ENCODE assay signal across 28 cellular contexts in genomic region chr16:65421596-65421995, GRCh38.
"Had no signal": no experiment of that assay in that cellular context is flagged by ENCODE, and none has a peak within 500 bp of the region (broad histone marks: within the 10 kb centered on the region; RNA-seq: fewer than 3 reads in every experiment).

No MANE protein-coding gene starts in this region.

- H3K79me2 ChIP-seq: parathyroid adenoma had no signal

- H3K9me3 ChIP-seq: ovary, psoas muscle, thyroid gland, transverse colon, upper lobe of right lung, uterus had no signal

- DNase-seq: naive thymus-derived CD4-positive, alpha-beta T cell; natural killer cell; occipital lobe; ovary; posterior cingulate gyrus; psoas muscle; right cardiac atrium; right lobe of liver; sigmoid colon; spleen; stimulated activated CD4-positive, alpha-beta T cell treated with anti-CD3 and anti-CD28 coated beads, Interleukin-12 subunit alpha, Interleukin-12 subunit beta, amount 100 ng/mL, for 4 hours; stimulated activated CD4-positive, alpha-beta T cell treated with anti-CD3 and anti-CD28 coated beads, Interleukin-1b, Interleukin-23, amount 100 ng/mL, for 48 hours; stimulated activated CD4-positive, alpha-beta T cell treated with anti-CD3 and anti-CD28 coated beads, Interleukin-4, amount 100 ng/mL, for 1 hour; stimulated activated CD4-positive, alpha-beta T cell treated with anti-CD3 and anti-CD28 coated beads, Interleukin-4, amount 100 ng/mL, for 4 hours; stimulated activated CD8-positive, alpha-beta memory T cell treated with anti-CD3 and anti-CD28 coated beads, Interleukin-4, amount 100 ng/mL, for 48 hours; stimulated activated naive CD4-positive, alpha-beta T cell; stimulated activated naive CD8-positive, alpha-beta T cell treated with anti-CD3 and anti-CD28 coated beads, Interleukin-15, Interleukin-2, amounts not matched to agents 100 U/mL and 50 U/mL, for 24 hours; stomach; thyroid gland; transverse colon; upper lobe of right lung; uterus had no signal

- H3K4me3 ChIP-seq: neural progenitor cell, ovary, psoas muscle, right lobe of liver, sigmoid colon, skin epidermis, smooth muscle cell, spleen, stomach, thoracic aorta, thyroid gland, transverse colon, upper lobe of right lung, uterus had no signal

- H3K9ac ChIP-seq: neural progenitor cell, parathyroid adenoma had no signal

- H3K4me1 ChIP-seq: neural progenitor cell, parathyroid adenoma, psoas muscle, right lobe of liver, sigmoid colon, spleen, stomach, thyroid gland, transverse colon, upper lobe of right lung, uterus had no signal

- ATAC-seq: naive thymus-derived CD4-positive, alpha-beta T cell; natural killer cell; psoas muscle; right cardiac atrium; right lobe of liver; stimulated activated memory B cell treated with anti-CD40 and anti-IgM and Interleukin-4, amounts not matched to agents 10 μg/mL and 1 μg/mL and 100 μg/mL, for 72 hours; stimulated activated naive CD8-positive, alpha-beta T cell treated with anti-CD3 and anti-CD28 coated beads, Interleukin-15, Interleukin-2, amounts not matched to agents 100 U/mL and 50 U/mL, for 24 hours; upper lobe of right lung had no signal

- H2AFZ ChIP-seq: neural progenitor cell, parathyroid adenoma had no signal

- H3K4me2 ChIP-seq: neural progenitor cell, smooth muscle cell had no signal

- H3K27me3 ChIP-seq: neural progenitor cell, ovary, right lobe of liver, sigmoid colon, spleen, stomach, thyroid gland, transverse colon, upper lobe of right lung, uterus had no signal

- H3K36me3 ChIP-seq: neural progenitor cell, ovary, right lobe of liver, sigmoid colon, spleen, stomach, thoracic aorta, thyroid gland, transverse colon, upper lobe of right lung, uterus had no signal

- H3K27ac ChIP-seq: neural progenitor cell, ovary, parathyroid adenoma, psoas muscle, right lobe of liver, sigmoid colon, skin epidermis, spleen, stomach, thoracic aorta, thyroid gland, transverse colon, upper lobe of right lung, uterus had no signal
